13 cellular contexts compared by ENCODE assay signal in genomic region chr6:18503187-18503586, GRCh38.
DNase-seq lines count a peak whose midpoint lies in the region; ATAC-seq, FAIRE-seq and TF ChIP-seq lines count a peak whose summit lies in the region.
"Had no signal": no experiment of that assay in that cellular context is flagged by ENCODE, and none has a peak within 500 bp of the region (broad histone marks: within the 10 kb centered on the region; RNA-seq: fewer than 3 reads in every experiment).

No MANE protein-coding gene starts in this region.

- peak overlapping the region; percentile 67 to 80 for H3K27ac ChIP-seq in A549
- H3K27ac ChIP-seq in SJSA1 = peak overlapping the region; percentile 32; the same call in 1 of the 2 replicates
- no peak overlapping the region for H3K27ac ChIP-seq in hepatocyte
- H3K27ac ChIP-seq in parathyroid adenoma = no peak overlapping the region
- H3K27ac ChIP-seq: ascending aorta had no signal

- no peak overlapping the region for H3K9ac ChIP-seq in parathyroid adenoma

- TF ChIP-seq EP300 in A549 (IDR thresholded peaks at IDR 0.05) = no peak

- H3K4me1 ChIP-seq in A549 (no peaks in the 10 kb centered on the region), SJSA1 (replicated peaks) (peaks cover 20% of the 10 kb centered on the region), hepatocyte (ENCODE audit: insufficient read depth) (no peaks in the 10 kb centered on the region), parathyroid adenoma (peaks cover 3% of the 10 kb centered on the region)
- H3K4me1 ChIP-seq: ascending aorta, Caco-2 had no signal

- FAIRE-seq in A549 (lab: Jason Lieb, UNC) = no peak
- FAIRE-seq: frontal cortex, urothelium cell line had no signal

- TF ChIP-seq RAD21 in A549 (conservative IDR thresholded peaks at IDR 0.05 in 1 of 2, IDR thresholded peaks at IDR 0.05 in 1 of 2) = no peak

- H4K20me1 ChIP-seq in hepatocyte (ENCODE audit: insufficient read depth, poor library complexity, severe bottlenecking) = no peaks in the 10 kb centered on the region

- TF ChIP-seq CTCF in A549 (IDR thresholded peaks at IDR 0.05) (no peak), hepatocyte (IDR thresholded peaks at IDR 0.05; ENCODE audit: poor library complexity) (no peak), parathyroid adenoma (IDR thresholded peaks at IDR 0.05) (no peak)

- no peak overlapping the region for H3K4me3 ChIP-seq in A549
- H3K4me3 ChIP-seq in SJSA1 = no peak overlapping the region
- H3K4me3 ChIP-seq in hepatocyte = no peak overlapping the region
- H3K4me3 ChIP-seq in parathyroid adenoma (ENCODE audit: low read depth, low read length) = no peak overlapping the region

- TF ChIP-seq POLR2A in A549 (IDR thresholded peaks at IDR 0.05; ENCODE audit: low read length) = no peak

- H3K9me2 ChIP-seq in hepatocyte (replicated peaks; ENCODE audit: insufficient read depth) = no peaks in the 10 kb centered on the region

- CTCF ChIA-PET in A549 (lab: Yijun Ruan, JAX) = interaction anchor here (0.6 to 8.1 kb wide), 30 partner anchors 8 to 1342 kb away, joined by 3 to 79 read pairs (median 4); partner anchors contain the start of gene RNF144B

- H2AFZ ChIP-seq in hepatocyte = peak overlapping the region; percentile 27
- H2AFZ ChIP-seq in parathyroid adenoma = peak overlapping the region; percentile 94

- peak overlapping the region; percentile 66; the same call in 2 of the 3 replicates for H3K4me2 ChIP-seq in A549
- H3K4me2 ChIP-seq in hepatocyte = no peak overlapping the region
- no peak overlapping the region for H3K4me2 ChIP-seq in parathyroid adenoma (ENCODE audit: low read length)

- DNase-seq in A549 (ENCODE audit: low read depth in 1 of 2, low spot score in 1 of 2) (no peak), SJSA1 (ENCODE audit: low read depth in 1 of 2, low spot score in 2 of 2) (no peak), hepatocyte (ENCODE audit: low spot score) (no peak), GM19238 (ENCODE audit: insufficient read length, low spot score) (no peak), HK-2 (ENCODE audit: unreplicated experiment) (no peak), UCSD-AML1 (lab: John Stamatoyannopoulos, UW; ENCODE audit: unreplicated experiment) (no peak)
- DNase-seq in effector CD4-positive, alpha-beta T cell = no peak
- DNase-seq: Right ventricle myocardium superior had no signal

- ATAC-seq in A549 = no peak

- H3K27me3 ChIP-seq in SJSA1 (replicated peaks) = no peaks in the 10 kb centered on the region
- no peaks in the 10 kb centered on the region for H3K27me3 ChIP-seq in hepatocyte
- no peaks in the 10 kb centered on the region for H3K27me3 ChIP-seq in parathyroid adenoma (ENCODE audit: control insufficient read depth, insufficient read depth, low read length)
- H3K27me3 ChIP-seq: ascending aorta had no signal

- H3K9me3 ChIP-seq in A549 (no peaks in the 10 kb centered on the region), SJSA1 (replicated peaks) (no peaks in the 10 kb centered on the region), hepatocyte (ENCODE audit: low read depth) (no peaks in the 10 kb centered on the region), parathyroid adenoma (ENCODE audit: control insufficient read depth, low read length) (no peaks in the 10 kb centered on the region)
- H3K9me3 ChIP-seq: ascending aorta, Caco-2 had no signal

- POLR2A ChIA-PET in A549 (lab: Yijun Ruan, JAX) = no interaction called here

- no peaks in the 10 kb centered on the region for H3K36me3 ChIP-seq in SJSA1
- no peaks in the 10 kb centered on the region for H3K36me3 ChIP-seq in hepatocyte (replicated peaks; ENCODE audit: insufficient read depth, low read depth)
- H3K36me3 ChIP-seq in parathyroid adenoma (ENCODE audit: control insufficient read depth, insufficient read depth, low read length) = no peaks in the 10 kb centered on the region
- H3K36me3 ChIP-seq: ascending aorta had no signal

- H3K79me2 ChIP-seq in hepatocyte = no peaks in the 10 kb centered on the region
- H3K79me2 ChIP-seq in parathyroid adenoma = no peaks in the 10 kb centered on the region

TF ChIP-seq in A549, 52 proteins besides CTCF, POLR2A, EP300 and RAD21:
- TF ChIP-seq SREBF2 (IDR thresholded peaks at IDR 0.05) = no peak
- no peak for TF ChIP-seq TP53 (CRISPR knock-in tag; IDR thresholded peaks at IDR 0.05)
- no peak for TF ChIP-seq MAFK (IDR thresholded peaks at IDR 0.05; ENCODE audit: partially characterized antibody)
- TF ChIP-seq USF2 (IDR thresholded peaks at IDR 0.05) = no peak
- TF ChIP-seq JUN (IDR thresholded peaks at IDR 0.05) = no peak
- no peak for TF ChIP-seq REST (IDR thresholded peaks at IDR 0.05)
- no peak for TF ChIP-seq POLR2AphosphoS2 (conservative IDR thresholded peaks at IDR 0.05; ENCODE audit: low read length)
- TF ChIP-seq ZNF302 (CRISPR knock-in tag; IDR thresholded peaks at IDR 0.05) = no peak
- no peak for TF ChIP-seq PBX3 (IDR thresholded peaks at IDR 0.05)
- TF ChIP-seq MAZ (IDR thresholded peaks at IDR 0.05; ENCODE audit: borderline replicate concordance, low read depth, low read length) = no peak
- no peak for TF ChIP-seq HOXB5 (CRISPR knock-in tag; IDR thresholded peaks at IDR 0.05)

Comparison
In these comparisons a context has a peak if more than half of its experiments do, and no peak if none do; other contexts are left out.
1. H3K27ac ChIP-seq: peak in A549 (2 of 2) and SJSA1 (single experiment); none in hepatocyte (single experiment) and parathyroid adenoma (single experiment).